Comparison of ENCODE assay signal across 14 cellular contexts in the genomic region with DNA sequence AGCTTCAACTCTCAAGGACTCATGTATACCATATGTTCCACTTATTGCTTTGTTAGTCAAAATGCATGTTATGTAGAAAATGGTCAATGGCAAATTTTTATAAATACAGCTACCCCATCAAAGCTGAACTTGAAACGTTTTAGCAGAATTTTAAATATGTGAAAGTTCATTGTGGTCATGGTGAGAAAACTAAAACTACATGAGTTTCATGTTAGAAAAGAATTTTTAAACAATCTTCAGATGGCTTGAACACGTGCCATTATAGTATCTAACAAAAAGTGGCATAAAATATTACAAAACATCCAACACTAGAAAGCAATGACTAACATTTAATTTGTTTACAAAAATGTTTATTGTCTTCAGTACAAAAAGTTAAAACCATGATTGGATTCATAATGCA.
DNase-seq lines count a peak whose midpoint lies in the region; ATAC-seq, FAIRE-seq and TF ChIP-seq lines count a peak whose summit lies in the region.
"Had no signal": no experiment of that assay in that cellular context is flagged by ENCODE, and none has a peak within 500 bp of the region (broad histone marks: within the 10 kb centered on the region; RNA-seq: fewer than 3 reads in every experiment).

No MANE protein-coding gene starts in this region.

- no peak overlapping the region for H3K27ac ChIP-seq in adrenal gland

- TF ChIP-seq POLR2A in adrenal gland (IDR thresholded peaks at IDR 0.05): no peak

- no peaks in the 10 kb centered on the region for H3K4me1 ChIP-seq in adrenal gland (replicated peaks in 1 of 2)

- no peak overlapping the region for H3K4me3 ChIP-seq in adrenal gland

- intact Hi-C loops in adrenal gland (cut with DNase I): no loop called here
- intact Hi-C loops in left ventricle myocardium superior (cut with micrococcal nuclease): no loop called here

- WGBS in adrenal gland, 4 donors: 49 to 72% (median 63%) methylated on average over 2 of the region's 2 CpGs

- no peaks in the 10 kb centered on the region for H3K27me3 ChIP-seq in adrenal gland

- no peak for TF ChIP-seq CTCF in adrenal gland (IDR thresholded peaks at IDR 0.05)

- ATAC-seq in GM18511 (IDR thresholded peaks at IDR 0.05; ENCODE audit: unreplicated experiment) (peak; percentile 43), GM19372 (IDR thresholded peaks at IDR 0.05; ENCODE audit: low read depth, unreplicated experiment) (peak; percentile 29), HG03432 (IDR thresholded peaks at IDR 0.05; ENCODE audit: unreplicated experiment) (peak; percentile 39), left ventricle myocardium superior (no peak), GM21737 (IDR thresholded peaks at IDR 0.05; ENCODE audit: unreplicated experiment) (no peak)

- no peaks in the 10 kb centered on the region for H3K36me3 ChIP-seq in adrenal gland (replicated peaks in 1 of 2)

- FAIRE-seq in endometrium (lab: Jason Lieb, UNC): peak; percentile 96
- FAIRE-seq: RCC 7860 had no signal

- no peaks in the 10 kb centered on the region for H3K9me3 ChIP-seq in adrenal gland (replicated peaks in 1 of 3)

- DNase-seq in adrenal gland: no peak
- no peak for DNase-seq in left ventricle myocardium superior
- DNase-seq in NCI-H226: no peak
- DNase-seq: Caco-2, GOT3, HFFc6, NCI-H510A treated with DMSO at 0.1 percent for 48 hours, SHP77 had no signal

Comparison
In these comparisons a context has a peak if more than half of its experiments do, and no peak if none do; other contexts are left out.
1. ATAC-seq: peak in GM18511 (single experiment), GM19372 (single experiment) and HG03432 (single experiment); none in left ventricle myocardium superior (single experiment) and GM21737 (single experiment).